ENCODE assay signal across 1 cellular context in genomic region chr17:75625813-75626486, GRCh38.
A peak's percentile ranks its signal among the peaks of the same experiment; 100 is the strongest.
TF ChIP-seq lines count a peak whose summit lies in the region.

No MANE protein-coding gene starts in this region.

TF ChIP-seq in H1, 55 proteins besides CTCF, POLR2A, EP300 and RAD21:
- TF ChIP-seq GABPA (IDR thresholded peaks at IDR 0.05; ENCODE audit: borderline replicate concordance, insufficient read depth, low read length) (peak; percentile 73; the same call in 1 of the 2 replicates), RXRA (IDR thresholded peaks at IDR 0.05; ENCODE audit: insufficient read depth, low read depth, low read length) (0 out of 2 replicates have a peak, but pooled peaks have one; percentile 38), NRF1 (IDR thresholded peaks at IDR 0.05; ENCODE audit: low read depth, low read length) (no peak)
